In genomic region chr10:107163086-107163880, GRCh38 we compare ENCODE assay signal across 13 cellular contexts. TPM values are rescaled to one million over a fixed set of nuclear protein-coding genes. Genes with fewer than 3 reads are reported as not detected.
DNase-seq lines count a peak whose midpoint lies in the region; ATAC-seq and TF ChIP-seq lines count a peak whose summit lies in the region.
"Had no signal": no experiment of that assay in that cellular context is flagged by ENCODE, and none has a peak within 500 bp of the region (broad histone marks: within the 10 kb centered on the region; RNA-seq: fewer than 3 reads in every experiment).

No MANE protein-coding gene starts in this region.

- H3K27me3 Mint-ChIP-seq in brain = peaks cover 28% of the 10 kb centered on the region
- H3K27me3 Mint-ChIP-seq in CD4-positive, alpha-beta T cell = peaks cover 44% of the 10 kb centered on the region

- H3K27ac ChIP-seq in GM23248 = no peak overlapping the region
- H3K27ac ChIP-seq in right cardiac atrium (ENCODE audit: low read length) = no peak overlapping the region
- no peak overlapping the region for H3K27ac ChIP-seq in osteoblast (ENCODE audit: low read depth, low read length)
- no peak overlapping the region for H3K27ac ChIP-seq in CD4-positive, alpha-beta T cell (ENCODE audit: low read depth, low read length)

- H3K4me1 ChIP-seq in GM23248 (ENCODE audit: insufficient read depth) (no peaks in the 10 kb centered on the region), right cardiac atrium (ENCODE audit: control insufficient read depth, insufficient read depth, low read length) (no peaks in the 10 kb centered on the region), osteoblast (ENCODE audit: insufficient read depth, low read length) (no peaks in the 10 kb centered on the region)

- no peak overlapping the region for H2AFZ ChIP-seq in GM23248
- no peak overlapping the region for H2AFZ ChIP-seq in osteoblast (ENCODE audit: low read length)

- no peak overlapping the region for H3K4me3 ChIP-seq in GM23248
- peak overlapping the region; percentile 72 for H3K4me3 ChIP-seq in right cardiac atrium (ENCODE audit: low read length)
- H3K4me3 ChIP-seq in osteoblast (ENCODE audit: insufficient read depth, low read length) = no peak overlapping the region

- H3K4me1 Mint-ChIP-seq in brain = peaks cover 57% of the 10 kb centered on the region
- no peaks in the 10 kb centered on the region for H3K4me1 Mint-ChIP-seq in CD4-positive, alpha-beta T cell (ENCODE audit: low read depth)

- peak overlapping the region; percentile 78 to 90 (median 89) for H3K4me3 Mint-ChIP-seq in brain
- no peak overlapping the region for H3K4me3 Mint-ChIP-seq in CD4-positive, alpha-beta T cell

- H3K4me2 ChIP-seq in GM23248 (ENCODE audit: unreplicated experiment) (no peak overlapping the region), osteoblast (ENCODE audit: insufficient read depth, low read length) (no peak overlapping the region)

- H3K27me3 ChIP-seq in GM23248 (replicated peaks; ENCODE audit: insufficient read depth) (peaks cover 49% of the 10 kb centered on the region), right cardiac atrium (ENCODE audit: control insufficient read depth, insufficient read depth) (no peaks in the 10 kb centered on the region), osteoblast (ENCODE audit: insufficient read depth, low read length) (no peaks in the 10 kb centered on the region)
- peaks cover 19% of the 10 kb centered on the region for H3K27me3 ChIP-seq in CD4-positive, alpha-beta T cell (ENCODE audit: control insufficient read depth, insufficient read depth, low read length)

- H4K20me1 ChIP-seq in GM23248 (ENCODE audit: insufficient read depth) (no peaks in the 10 kb centered on the region), osteoblast (ENCODE audit: insufficient read depth, low read length) (no peaks in the 10 kb centered on the region)

- WGBS in GM23248 (ENCODE audit: low coverage in 1 of 2, low lambda C conversion rate in 2 of 2, missing lambda C conversion rate in 2 of 2), 2 experiments = 13% methylated on average over 7 of the region's 7 CpGs
- WGBS in right cardiac atrium = 7% methylated on average over 7 of the region's 7 CpGs

- H3K27ac Mint-ChIP-seq in brain = peak overlapping the region in 4 of 5 experiments; percentile 29 to 87 (median 78)
- no peak overlapping the region for H3K27ac Mint-ChIP-seq in CD4-positive, alpha-beta T cell

- no peaks in the 10 kb centered on the region for H3K9me2 ChIP-seq in GM23248 (ENCODE audit: insufficient read depth)

- H3K36me3 ChIP-seq in GM23248 (ENCODE audit: low read depth) = no peaks in the 10 kb centered on the region
- no peaks in the 10 kb centered on the region for H3K36me3 ChIP-seq in osteoblast (ENCODE audit: insufficient read depth, low read length)

- no peak for TF ChIP-seq CTCF in brain (conservative IDR thresholded peaks at IDR 0.05)
- no peak for TF ChIP-seq CTCF in osteoblast (IDR thresholded peaks at IDR 0.05; ENCODE audit: extremely low read depth, low read depth, low read length)
- no peak for TF ChIP-seq CTCF in CD4-positive, alpha-beta T cell (IDR thresholded peaks at IDR 0.05)

- in situ Hi-C loops in GM23248 (cut with MboI) = no loop called here

- H3K9ac ChIP-seq in GM23248 = no peak overlapping the region

- ATAC-seq in right cardiac atrium (peak; percentile 60 to 68), GM21619 (IDR thresholded peaks at IDR 0.05; ENCODE audit: unreplicated experiment) (no peak)
- ATAC-seq in CD4-positive, alpha-beta T cell (ENCODE audit: poor library complexity) = no peak

- DNase-seq in GM23248 = peak; percentile 7
- DNase-seq in right cardiac atrium = peak in 1 of 3 donors; percentile 29
- peak; percentile 53 for DNase-seq in osteoblast (ENCODE audit: insufficient read length, low spot score, missing footprints)
- DNase-seq in NCI-H128 (lab: John Stamatoyannopoulos, UW; ENCODE audit: unreplicated experiment) = no peak
- no peak for DNase-seq in AG20443 (ENCODE audit: low spot score)
- no peak for DNase-seq in CD4-positive, alpha-beta T cell
- DNase-seq: activated effector memory CD4-positive, alpha-beta T cell treated with anti-CD3 and anti-CD28 coated beads, Interleukin-2, amount 50 U/mL, for 16 hours; EL; NCI-H446; SHP77 had no signal

- intact Hi-C loops in right cardiac atrium (cut with DNase I) = no loop called here
- intact Hi-C loops in CD4-positive, alpha-beta T cell (cut with DNase I, micrococcal nuclease) = no loop called here

- H3K36me3 Mint-ChIP-seq in brain = no peaks in the 10 kb centered on the region
- H3K36me3 Mint-ChIP-seq in CD4-positive, alpha-beta T cell (ENCODE audit: low read depth) = no peaks in the 10 kb centered on the region

- H3K9me3 ChIP-seq in GM23248 (ENCODE audit: low read depth) (no peaks in the 10 kb centered on the region), right cardiac atrium (ENCODE audit: control insufficient read depth, low read length) (no peaks in the 10 kb centered on the region), osteoblast (ENCODE audit: low read depth, low read length) (peaks cover 2% of the 10 kb centered on the region)
- no peaks in the 10 kb centered on the region for H3K9me3 ChIP-seq in CD4-positive, alpha-beta T cell (ENCODE audit: control insufficient read depth, low read length)

- H3K79me2 ChIP-seq in GM23248 (ENCODE audit: insufficient read depth) (no peaks in the 10 kb centered on the region), osteoblast (ENCODE audit: insufficient read depth, low read length) (no peaks in the 10 kb centered on the region)

- no peaks in the 10 kb centered on the region for H3F3A ChIP-seq in GM23248 (ENCODE audit: insufficient read depth)

- H3K9me3 Mint-ChIP-seq in brain = no peaks in the 10 kb centered on the region
- peaks cover 6% of the 10 kb centered on the region for H3K9me3 Mint-ChIP-seq in CD4-positive, alpha-beta T cell

- CTCF ChIA-PET in CD4-positive, alpha-beta T cell (lab: Charles Lee) = no interaction called here

- POLR2A ChIA-PET in CD4-positive, alpha-beta T cell (lab: Charles Lee) = no interaction called here

RNA-seq across cellular contexts. Expression of gene SORCS1, which starts 1.2 kb away (rescaled TPM):
- not detected in 2 replicates for total RNA-seq in GM23248 (2014; rRNA removed; shearing (Covaris generic))
- polyA plus RNA-seq in GM23248 (2016; fragmentation: Nextera tagmentation; extraction: Ambion mirVana) (0.22 TPM in 1 of 2 replicates, not detected in the other), brain (ENCODE audit: insufficient read depth, low read depth, low replicate concordance) (0.71 TPM), right cardiac atrium (1.2 TPM)
- total RNA-seq in right cardiac atrium (1 to 10 TPM; 2.5 to 4.5 (median 3.1) TPM), osteoblast (not detected in 2 replicates)
- total RNA-seq in CD4-positive, alpha-beta T cell = not detected
- total RNA-seq: lung microvascular endothelial cell had no signal

Comparison
In these comparisons a context has a peak if more than half of its experiments do, and no peak if none do; other contexts are left out.
1. DNase-seq: peak in GM23248 (single experiment) and osteoblast (single experiment); none in NCI-H128 (single experiment), AG20443 (single experiment) and CD4-positive, alpha-beta T cell (0 of 10).
2. ATAC-seq: peak in right cardiac atrium (2 of 2); none in GM21619 (single experiment) and CD4-positive, alpha-beta T cell (single experiment).